Comparison of ENCODE assay signal across 1 cellular context in genomic region chr19:16075430-16076153, GRCh38.
TF ChIP-seq lines count a peak whose summit lies in the region.

No MANE protein-coding gene starts in this region.

TF ChIP-seq in K562, 482 proteins besides CTCF, POLR2A, EP300 and RAD21 (continued from another document and continues in another):
- TF ChIP-seq AFF1 (IDR thresholded peaks at IDR 0.05; ENCODE audit: low read depth in 1 of 2, partially characterized antibody in 2 of 2): no peak
- TF ChIP-seq GTF3C2 (IDR thresholded peaks at IDR 0.05; ENCODE audit: borderline replicate concordance, extremely low read depth, insufficient read length): no peak
- no peak for TF ChIP-seq ZNF146 (CRISPR knock-in tag; IDR thresholded peaks at IDR 0.05; ENCODE audit: unreplicated experiment)
- TF ChIP-seq CBX3 (IDR thresholded peaks at IDR 0.05; ENCODE audit: borderline replicate concordance in 1 of 2, low read length in 2 of 2): peak in 1 of 2 experiments; percentile 56; a peak in 1 of 3 replicates
- no peak for TF ChIP-seq SNAPC5 (CRISPR knock-in tag; IDR thresholded peaks at IDR 0.05)
- 0 out of 2 replicates have a peak, but pooled peaks have one; percentile 30 for TF ChIP-seq PYGO2 (tag; IDR thresholded peaks at IDR 0.05)
- peak; percentile 90 for TF ChIP-seq GTF2E2 (tag; IDR thresholded peaks at IDR 0.05)
- 0 out of 2 replicates have a peak, but pooled peaks have one; percentile 43 for TF ChIP-seq DPF2 (IDR thresholded peaks at IDR 0.05)
- no peak for TF ChIP-seq EZH2 (IDR thresholded peaks at IDR 0.05; ENCODE audit: borderline replicate concordance, low read depth, low read length)
- 0 out of 2 replicates have a peak, but pooled peaks have one; percentile 37 for TF ChIP-seq GATA2 (CRISPR knock-in tag; IDR thresholded peaks at IDR 0.05)
- no peak for TF ChIP-seq SFPQ (IDR thresholded peaks at IDR 0.05; ENCODE audit: low read depth, low read length)
- no peak for TF ChIP-seq HMBOX1 (IDR thresholded peaks at IDR 0.05)
- TF ChIP-seq PTBP1 (IDR thresholded peaks at IDR 0.05; ENCODE audit: low read depth, low read length): peak; percentile 95
- TF ChIP-seq PRDM10 (IDR thresholded peaks at IDR 0.05; ENCODE audit: partially characterized antibody): no peak
- TF ChIP-seq HSF4 (CRISPR knock-in tag; IDR thresholded peaks at IDR 0.05; ENCODE audit: borderline replicate concordance): no peak
- no peak for TF ChIP-seq SMARCB1 (IDR thresholded peaks at IDR 0.05; ENCODE audit: insufficient read length, low read depth)
- TF ChIP-seq CHCHD3 (CRISPR knock-in tag; IDR thresholded peaks at IDR 0.05): no peak
- no peak for TF ChIP-seq CREB5 (CRISPR knock-in tag; IDR thresholded peaks at IDR 0.05)
- peak; percentile 98 for TF ChIP-seq BCOR (IDR thresholded peaks at IDR 0.05)
- no peak for TF ChIP-seq JUNB (CRISPR knock-in tag; conservative IDR thresholded peaks at IDR 0.05)
- no peak for TF ChIP-seq ZFP91 (CRISPR knock-in tag; IDR thresholded peaks at IDR 0.05)
- TF ChIP-seq PHF20 (IDR thresholded peaks at IDR 0.05; ENCODE audit: partially characterized antibody): no peak
- TF ChIP-seq KDM5B (IDR thresholded peaks at IDR 0.05; ENCODE audit: insufficient replicate concordance, low read depth, low read length): peak; percentile 74
- no peak for TF ChIP-seq DMBX1 (CRISPR knock-in tag; IDR thresholded peaks at IDR 0.05; ENCODE audit: borderline replicate concordance)
- peak; percentile 95 for TF ChIP-seq ZFP36 (IDR thresholded peaks at IDR 0.05; ENCODE audit: low read depth, low read length, partially characterized antibody)
- no peak for TF ChIP-seq ZBTB26 (CRISPR knock-in tag; IDR thresholded peaks at IDR 0.05)
- TF ChIP-seq BACH1 (tag; IDR thresholded peaks at IDR 0.05): no peak
- 0 out of 2 replicates have a peak, but pooled peaks have one; percentile 24 for TF ChIP-seq SMARCE1 (IDR thresholded peaks at IDR 0.05)
- peak; percentile 74; the same call in 1 of the 2 replicates for TF ChIP-seq CBX1 (IDR thresholded peaks at IDR 0.05; ENCODE audit: low read depth)
- TF ChIP-seq CHD1 (IDR thresholded peaks at IDR 0.05; ENCODE audit: low read length): peak; percentile 28
- no peak for TF ChIP-seq ILF3 (IDR thresholded peaks at IDR 0.05; ENCODE audit: borderline replicate concordance)
- TF ChIP-seq SMARCC2 (IDR thresholded peaks at IDR 0.05; ENCODE audit: low read depth): no peak
- TF ChIP-seq ARID3B (CRISPR knock-in tag; IDR thresholded peaks at IDR 0.05; ENCODE audit: borderline replicate concordance): no peak
- TF ChIP-seq ZNF253 (CRISPR knock-in tag; conservative IDR thresholded peaks at IDR 0.05): no peak
- TF ChIP-seq ATF1 (CRISPR knock-in tag; IDR thresholded peaks at IDR 0.05): no peak
- no peak for TF ChIP-seq ATF1 (tag; IDR thresholded peaks at IDR 0.05)
